8 cellular contexts compared by ENCODE assay signal in genomic region chr4:76212851-76213414, GRCh38. TPM values are rescaled to one million over a fixed set of nuclear protein-coding genes. Genes with fewer than 3 reads are reported as not detected.
A peak's percentile ranks its signal among the peaks of the same experiment; 100 is the strongest.
DNase-seq lines count a peak whose midpoint lies in the region; FAIRE-seq and TF ChIP-seq lines count a peak whose summit lies in the region.

No MANE protein-coding gene starts in this region.

- H3K36me3 ChIP-seq in trophoblast cell (ENCODE audit: control insufficient read depth in 1 of 2, insufficient read depth in 2 of 2, low read length in 2 of 2): no peaks in the 10 kb centered on the region

- DNase-seq in GM12891 (ENCODE audit: insufficient read length, low spot score) (no peak), NB4 (ENCODE audit: low read depth) (no peak), glutamatergic neuron (no peak), trophoblast cell (peak in 1 of 2 donors; percentile 14), iPS-NIHi11 (ENCODE audit: low spot score) (no peak), NCI-H2107 treated with DMSO at 0.1 percent for 48 hours (lab: John Stamatoyannopoulos, UW; ENCODE audit: unreplicated experiment) (no peak), ureter (ENCODE audit: low spot score) (no peak)
- DNase-seq in activated effector memory CD4-positive, alpha-beta T cell treated with anti-CD3 and anti-CD28 coated beads, Interleukin-2, amount 50 U/mL, for 16 hours: peak; percentile 76

- H3K18ac ChIP-seq in trophoblast cell (ENCODE audit: low read length): peak overlapping the region; percentile 92

- H2AK5ac ChIP-seq in trophoblast cell (ENCODE audit: low read length): no peak overlapping the region

- H4K8ac ChIP-seq in trophoblast cell (ENCODE audit: low read depth, low read length): peak overlapping the region; percentile 94

- H3K14ac ChIP-seq in trophoblast cell (ENCODE audit: low read length): peak overlapping the region; percentile 81

- WGBS in trophoblast cell (ENCODE audit: extremely low coverage, insufficient coverage, insufficient read length): no CpG with 5 or more reads among the region's 14 CpGs

- H3K9me3 ChIP-seq in trophoblast cell (ENCODE audit: insufficient read depth, low read depth, low read length): no peaks in the 10 kb centered on the region

- H3K27me3 ChIP-seq in trophoblast cell (ENCODE audit: insufficient read depth, low read length): no peaks in the 10 kb centered on the region

- H3K36me3 Mint-ChIP-seq in glutamatergic neuron (ENCODE audit: unreplicated experiment): peaks cover 6% of the 10 kb centered on the region

- TF ChIP-seq CTCF in NB4 (IDR thresholded peaks at IDR 0.05; ENCODE audit: low read depth, low read length) (no peak), glutamatergic neuron (IDR thresholded peaks at IDR 0.05; ENCODE audit: partially characterized antibody, unreplicated experiment) (no peak)

- H3K27ac ChIP-seq in trophoblast cell (ENCODE audit: low read depth, low read length): peak overlapping the region; percentile 70

- H2AFZ ChIP-seq in trophoblast cell (ENCODE audit: insufficient read depth, low read length, poor library complexity): peak overlapping the region; percentile 72

- H3K9ac ChIP-seq in trophoblast cell (ENCODE audit: low read length): peak overlapping the region; percentile 85

- H3K27ac Mint-ChIP-seq in glutamatergic neuron (ENCODE audit: unreplicated experiment): peak overlapping the region; percentile 96

- H2BK12ac ChIP-seq in trophoblast cell (ENCODE audit: low read length): no peak overlapping the region

- H3K79me1 ChIP-seq in trophoblast cell (ENCODE audit: low read length): peaks cover 9% of the 10 kb centered on the region

- H3K23ac ChIP-seq in trophoblast cell (ENCODE audit: low read length): no peak overlapping the region

- H2BK120ac ChIP-seq in trophoblast cell (ENCODE audit: insufficient read depth, low read length, poor library complexity): peak overlapping the region; percentile 75

- peak overlapping the region; percentile 62 for H2BK5ac ChIP-seq in trophoblast cell (ENCODE audit: low read depth, low read length, poor library complexity)

- peak; percentile 35 for FAIRE-seq in GM12891 (lab: Jason Lieb, UNC)

- H4K12ac ChIP-seq in trophoblast cell (ENCODE audit: low read depth, low read length): peak overlapping the region; percentile 93

- TF ChIP-seq POLR2A in GM12891 (IDR thresholded peaks at IDR 0.05; ENCODE audit: low read depth, low read length) (no peak), NB4 (IDR thresholded peaks at IDR 0.05; ENCODE audit: extremely low read depth, insufficient read length) (no peak)

- H3K4me2 ChIP-seq in trophoblast cell (ENCODE audit: low read length): peak overlapping the region; percentile 99

- H3K4me1 ChIP-seq in trophoblast cell (ENCODE audit: control insufficient read depth in 1 of 2, insufficient read depth in 2 of 2, low read length in 2 of 2): peaks cover 8 to 11% of the 10 kb centered on the region in 2 experiments

- H3K4me3 ChIP-seq in NB4 (ENCODE audit: low read depth, low read length) (peak overlapping the region; percentile 50), trophoblast cell (ENCODE audit: low read depth, low read length) (peak overlapping the region; percentile 82)

- H3K4me1 Mint-ChIP-seq in glutamatergic neuron (ENCODE audit: low read depth, unreplicated experiment): peaks cover 57% of the 10 kb centered on the region

- peaks cover 7% of the 10 kb centered on the region for H3K79me2 ChIP-seq in trophoblast cell (ENCODE audit: control insufficient read depth, insufficient read depth, low read length, poor library complexity)

- peak overlapping the region; percentile 58 for H3K4ac ChIP-seq in trophoblast cell (ENCODE audit: low read depth, low read length)

- H3K4me3 Mint-ChIP-seq in glutamatergic neuron (ENCODE audit: unreplicated experiment): peak overlapping the region; percentile 96

- peaks cover 14% of the 10 kb centered on the region for H3K27me3 Mint-ChIP-seq in glutamatergic neuron (ENCODE audit: unreplicated experiment)

- H3K9me3 Mint-ChIP-seq in glutamatergic neuron (ENCODE audit: unreplicated experiment): peaks cover 19% of the 10 kb centered on the region

- H4K91ac ChIP-seq in trophoblast cell (ENCODE audit: low read depth, low read length): peak overlapping the region; percentile 81

TF ChIP-seq in GM12891, 5 proteins besides CTCF, POLR2A, EP300 and RAD21:
- TF ChIP-seq SPI1 (IDR thresholded peaks at IDR 0.05; ENCODE audit: low read depth, low read length) (no peak), POU2F2 (IDR thresholded peaks at IDR 0.05; ENCODE audit: low read depth, low read length) (no peak; the same call in 1 of the 2 replicates), PAX5 (IDR thresholded peaks at IDR 0.05; ENCODE audit: insufficient read depth, low read length, severe bottlenecking) (no peak), TAF1 (IDR thresholded peaks at IDR 0.05; ENCODE audit: low read depth, low read length) (no peak), POLR2AphosphoS5 (IDR thresholded peaks at IDR 0.05; ENCODE audit: low read depth, low read length) (no peak)

RNA-seq across cellular contexts. Expression of gene SCARB2, which starts 0.7 kb away (rescaled TPM):
- polyA plus RNA-seq in GM12891 (2012; ENCODE audit: low read depth, missing spikeins): 3.7 TPM
- total RNA-seq in glutamatergic neuron (ENCODE audit: unreplicated experiment) (330 TPM), ureter (228 TPM)
- 45.2 and 49.8 TPM in 2 replicates for polyA plus RNA-seq in trophoblast cell (2013)

RNA-seq across cellular contexts. Expression of gene FAM47E, which starts 38.6 kb away (rescaled TPM):
- not detected for polyA plus RNA-seq in GM12891 (2012; ENCODE audit: low read depth, missing spikeins)
- total RNA-seq in glutamatergic neuron (ENCODE audit: unreplicated experiment) (2.9 TPM), ureter (9.6 TPM)
- polyA plus RNA-seq in trophoblast cell (2013): 0.38 and 0.47 TPM in 2 replicates
